Comparison of ENCODE assay signal across 20 cellular contexts in the genomic region with DNA sequence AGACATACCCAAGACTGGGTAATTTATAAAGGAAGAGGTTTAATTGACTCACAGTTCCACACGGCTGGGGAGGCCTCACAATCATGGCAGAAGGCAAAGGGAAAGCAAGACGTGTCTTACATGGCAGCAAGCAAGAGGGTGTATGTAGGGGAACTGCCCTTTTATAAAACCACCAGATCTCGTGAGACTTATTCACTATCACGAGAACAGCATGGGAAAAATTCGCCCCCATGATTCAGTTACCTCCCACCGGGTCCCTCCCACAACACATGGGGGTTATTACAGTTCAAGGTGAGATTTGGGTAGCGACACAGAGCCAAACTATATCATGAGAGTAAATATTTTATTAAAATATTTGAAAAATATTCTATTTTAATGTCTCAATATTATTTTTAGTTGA. TPM values are rescaled to one million over a fixed set of nuclear protein-coding genes. Genes with fewer than 3 reads are reported as not detected.
"Had no signal": no experiment of that assay in that cellular context is flagged by ENCODE, and none has a peak within 500 bp of the region (broad histone marks: within the 10 kb centered on the region; RNA-seq: fewer than 3 reads in every experiment).

No MANE protein-coding gene starts in this region.

RNA-seq across cellular contexts. Expression of gene SERPINA10, which starts 24.5 kb away (rescaled TPM):
- total RNA-seq: activated B cell treated with CpG ODN at 0.5 μM for 24 hours; activated CD4-positive, alpha-beta memory T cell treated with anti-CD3 and anti-CD28 coated beads for 36 hours; activated CD4-positive, alpha-beta T cell treated with anti-CD3 and anti-CD28 coated beads, Interleukin-2, amount 10 ng/mL, durations not matched to agents 24 days and 14 days; activated CD8-positive, alpha-beta memory T cell treated with anti-CD3 and anti-CD28 coated beads for 36 hours; activated CD8-positive, alpha-beta T cell treated with anti-CD3 and anti-CD28 coated beads for 36 hours; activated naive CD4-positive, alpha-beta T cell treated with anti-CD3 and anti-CD28 coated beads for 36 hours; activated naive CD4-positive, alpha-beta T cell treated with anti-CD3 and anti-CD28 coated beads, Interleukin-2, amount 50 U/mL, for 72 hours; activated naive CD8-positive, alpha-beta T cell treated with anti-CD3 and anti-CD28 coated beads for 36 hours; activated T-cell treated with anti-CD3 and anti-CD28 coated beads, Interleukin-2, amount 50 U/mL, for 4 hours; activated T-cell treated with anti-CD3 and anti-CD28 coated beads, Interleukin-2, amount 50 U/mL, for 72 hours; activated T-helper 1 cell treated with anti-CD3 and anti-CD28 coated beads, Interleukin-12 subunit alpha, Interleukin-12 subunit beta, Interleukin-2, Interleukin-4 antibody, amounts not matched to agents 30 ng/mL and 10 ng/mL and 1 ng/mL, durations not matched to agents 14 hours and 24 hours and 36 hours; activated T-helper 17 cell treated with anti-CD3 and anti-CD28 coated beads, Interleukin-2, amount 50 U/mL, for 72 hours; adrenal gland; aorta; astrocyte; breast epithelium; cardiac septum; cerebellum; T-helper 1 cell treated with Interleukin-12 subunit alpha and Interleukin-12 subunit beta and Interleukin-4 antibody, amounts not matched to agents 30 ng/mL and 1 ng/mL, for 36 hours had no signal

RNA-seq across cellular contexts. Expression of gene SERPINA6, which starts 54.6 kb away (rescaled TPM):
- total RNA-seq: activated B cell treated with CpG ODN at 0.5 μM for 24 hours; activated CD4-positive, alpha-beta memory T cell treated with anti-CD3 and anti-CD28 coated beads for 36 hours; activated CD4-positive, alpha-beta T cell treated with anti-CD3 and anti-CD28 coated beads, Interleukin-2, amount 10 ng/mL, durations not matched to agents 24 days and 14 days; activated CD8-positive, alpha-beta memory T cell treated with anti-CD3 and anti-CD28 coated beads for 36 hours; activated CD8-positive, alpha-beta T cell treated with anti-CD3 and anti-CD28 coated beads for 36 hours; activated naive CD4-positive, alpha-beta T cell treated with anti-CD3 and anti-CD28 coated beads for 36 hours; activated naive CD4-positive, alpha-beta T cell treated with anti-CD3 and anti-CD28 coated beads, Interleukin-2, amount 50 U/mL, for 72 hours; activated naive CD8-positive, alpha-beta T cell treated with anti-CD3 and anti-CD28 coated beads for 36 hours; activated T-cell treated with anti-CD3 and anti-CD28 coated beads, Interleukin-2, amount 50 U/mL, for 4 hours; activated T-cell treated with anti-CD3 and anti-CD28 coated beads, Interleukin-2, amount 50 U/mL, for 72 hours; activated T-helper 1 cell treated with anti-CD3 and anti-CD28 coated beads, Interleukin-12 subunit alpha, Interleukin-12 subunit beta, Interleukin-2, Interleukin-4 antibody, amounts not matched to agents 30 ng/mL and 10 ng/mL and 1 ng/mL, durations not matched to agents 14 hours and 24 hours and 36 hours; adrenal gland; aorta; astrocyte; cardiac septum; cerebellum; T-cell; T-helper 1 cell treated with Interleukin-12 subunit alpha and Interleukin-12 subunit beta and Interleukin-4 antibody, amounts not matched to agents 30 ng/mL and 1 ng/mL, for 36 hours had no signal
